ENCODE assay signal across 9 cellular contexts in the genomic region with DNA sequence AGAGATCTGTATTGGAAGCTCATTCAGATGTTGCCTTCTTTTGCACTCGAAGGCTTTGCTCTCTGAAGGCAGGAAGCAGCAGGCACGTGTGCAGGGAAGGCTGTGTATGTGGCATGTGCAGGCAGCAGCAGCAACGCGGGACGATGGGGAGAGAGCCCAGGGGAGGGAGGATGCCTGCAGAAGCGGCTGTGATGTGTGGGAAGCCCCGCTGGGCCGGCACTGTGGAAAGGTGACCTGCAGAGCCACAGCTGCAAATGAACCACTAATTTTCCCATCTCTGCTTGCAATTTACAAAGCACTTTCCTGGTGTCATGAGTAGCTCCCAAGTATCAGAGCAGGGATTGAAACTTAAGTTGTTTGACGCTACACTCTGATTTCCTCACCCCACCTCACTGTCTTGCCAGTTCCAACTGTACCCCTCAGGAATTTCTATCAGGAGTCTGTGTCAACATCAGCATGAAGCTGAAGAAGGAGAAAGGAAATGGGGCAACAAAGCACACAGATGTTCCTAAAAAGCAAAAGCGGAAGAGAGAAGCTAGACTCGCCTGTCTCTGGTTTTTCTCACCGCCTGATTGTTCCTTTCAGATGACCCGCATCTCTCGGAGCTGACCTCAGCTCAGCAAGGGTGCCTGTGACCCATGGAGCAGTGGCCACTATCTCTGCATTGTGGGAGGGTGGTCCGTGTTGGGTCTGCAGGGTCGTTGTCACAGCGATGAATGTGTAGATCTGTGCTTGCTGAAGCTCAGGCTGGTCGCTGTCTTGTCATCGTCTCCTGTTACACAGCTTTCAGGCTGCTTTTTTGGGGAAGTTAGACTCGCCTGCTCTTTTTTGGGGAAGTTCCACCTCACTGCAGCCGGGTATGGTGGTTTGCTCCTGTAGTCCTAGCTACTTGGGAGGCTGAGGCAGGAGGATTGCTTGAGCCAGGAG.
DNase-seq lines count a peak whose midpoint lies in the region; ATAC-seq and TF ChIP-seq lines count a peak whose summit lies in the region.
"Had no signal": no experiment of that assay in that cellular context is flagged by ENCODE, and none has a peak within 500 bp of the region (broad histone marks: within the 10 kb centered on the region; RNA-seq: fewer than 3 reads in every experiment).

No MANE protein-coding gene starts in this region.

- H3K27me3 ChIP-seq in heart right ventricle, result peaks cover 0 to 49% (median 10%) of the 10 kb centered on the region in 7 donors
- H3K27me3 ChIP-seq: SJSA1 had no signal

- H3K27ac ChIP-seq in heart right ventricle, result no peak overlapping the region
- H3K27ac ChIP-seq: SJSA1 had no signal

- peaks cover 0 to 4% (median 0%) of the 10 kb centered on the region in 11 donors for H3K9me3 ChIP-seq in heart right ventricle
- H3K9me3 ChIP-seq: SJSA1 had no signal

- no peaks in the 10 kb centered on the region for H3K36me3 ChIP-seq in heart right ventricle
- H3K36me3 ChIP-seq: SJSA1 had no signal

- WGBS in heart right ventricle, 2 donors, result 33 to 43% methylated on average over 21 of the region's 21 CpGs

- DNase-seq in NCI-H748 (lab: John Stamatoyannopoulos, UW; ENCODE audit: unreplicated experiment), result peak; percentile 16
- DNase-seq in NCI-H748 treated with DMSO at 0.1 percent for 48 hours (lab: John Stamatoyannopoulos, UW), result no peak
- peak; percentile 54 for DNase-seq in RPMI8226
- DNase-seq in heart right ventricle, result no peak
- no peak for DNase-seq in NCI-H446 treated with DMSO at 0.1 percent for 48 hours (lab: John Stamatoyannopoulos, UW)
- DNase-seq in HPDE6-E6E7 (ENCODE audit: extremely low spot score), result no peak
- DNase-seq in stimulated activated naive CD4-positive, alpha-beta T cell treated with Interleukin-2 at 50 U/mL for 16 hours (lab: John Stamatoyannopoulos, UW), result no peak

- peak overlapping the region in 3 of 10 donors; percentile 6 to 19 (median 9) for H3K4me3 ChIP-seq in heart right ventricle
- H3K4me3 ChIP-seq: SJSA1 had no signal

- intact Hi-C loops in heart right ventricle (cut with DNase I), result no loop called here

- H3K4me1 ChIP-seq in heart right ventricle, result peaks cover 3 to 29% (median 17%) of the 10 kb centered on the region in 9 donors

- ATAC-seq in HG02938 (IDR thresholded peaks at IDR 0.05; ENCODE audit: unreplicated experiment) (peak; percentile 72), heart right ventricle (peak; percentile 19 to 59 (median 38))

- no peak for TF ChIP-seq CTCF in heart right ventricle (IDR thresholded peaks at IDR 0.05)

Comparison
In these comparisons a context has a peak if more than half of its experiments do, and no peak if none do; other contexts are left out.
1. DNase-seq: peak in NCI-H748 (single experiment) and RPMI8226 (single experiment); none in NCI-H748 treated with DMSO at 0.1 percent for 48 hours (single experiment), heart right ventricle (0 of 2), NCI-H446 treated with DMSO at 0.1 percent for 48 hours (single experiment), HPDE6-E6E7 (single experiment) and stimulated activated naive CD4-positive, alpha-beta T cell treated with Interleukin-2 at 50 U/mL for 16 hours (single experiment).